In the genomic region with DNA sequence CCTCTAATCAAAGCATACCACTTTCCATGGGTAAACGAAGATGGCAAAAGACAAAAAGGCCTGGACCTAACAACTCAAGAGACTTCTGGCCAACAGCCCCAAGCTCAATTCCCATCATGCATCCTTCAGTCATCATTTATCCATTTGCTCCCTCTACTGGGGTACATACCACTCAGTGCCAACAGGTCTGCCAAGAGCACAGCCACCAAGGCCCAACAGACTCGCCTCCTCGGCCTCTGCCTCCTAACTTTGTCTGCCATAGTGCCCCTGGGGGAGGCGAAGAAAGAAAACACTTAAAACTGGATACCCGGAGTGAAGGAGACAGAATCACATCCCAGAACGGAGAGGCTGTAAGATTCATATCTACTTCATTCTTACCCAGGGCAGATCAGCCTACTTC, we compare ENCODE assay signal across 1 cellular context.
TF ChIP-seq lines count a peak whose summit lies in the region.

No MANE protein-coding gene starts in this region.

TF ChIP-seq in K562, 482 proteins besides CTCF, POLR2A, EP300 and RAD21:
- no peak for TF ChIP-seq ZNF41 (CRISPR knock-in tag; conservative IDR thresholded peaks at IDR 0.05)
- no peak for TF ChIP-seq RBM17 (IDR thresholded peaks at IDR 0.05; ENCODE audit: borderline replicate concordance, low read depth, low read length)
- TF ChIP-seq CXXC5 (CRISPR knock-in tag; IDR thresholded peaks at IDR 0.05): no peak
- no peak for TF ChIP-seq MEF2D (tag; conservative IDR thresholded peaks at IDR 0.05; ENCODE audit: low read depth)
- TF ChIP-seq ZNF143 (CRISPR knock-in tag; IDR thresholded peaks at IDR 0.05): 0 out of 2 replicates have a peak, but pooled peaks have one; percentile 24
- TF ChIP-seq ZNF79 (CRISPR knock-in tag; IDR thresholded peaks at IDR 0.05; ENCODE audit: low read depth): no peak
- TF ChIP-seq SP1 (CRISPR knock-in tag; IDR thresholded peaks at IDR 0.05): 0 out of 2 replicates have a peak, but pooled peaks have one; percentile 24
- no peak for TF ChIP-seq RBM39 (optimal IDR thresholded peaks at IDR 0.05; ENCODE audit: low read depth, low read length)
- no peak for TF ChIP-seq POLR2H (tag; IDR thresholded peaks at IDR 0.05; ENCODE audit: low read depth)
